Comparison of ENCODE assay signal across 8 cellular contexts in genomic region chr19:8390617-8390981, GRCh38. TPM values are rescaled to one million over a fixed set of nuclear protein-coding genes. Genes with fewer than 3 reads are reported as not detected.
DNase-seq lines count a peak whose midpoint lies in the region; ATAC-seq and TF ChIP-seq lines count a peak whose summit lies in the region.

No MANE protein-coding gene starts in this region.

- H3K27ac ChIP-seq in SJCRH30 = peak overlapping the region; percentile 92
- peak overlapping the region; percentile 97 for H3K27ac ChIP-seq in foreskin keratinocyte
- H3K27ac ChIP-seq in neural progenitor cell = peak overlapping the region; percentile 99
- H3K27ac ChIP-seq in stomach = peak overlapping the region; percentile 96 to 100 (median 100)

- peaks cover 58% of the 10 kb centered on the region for H3K79me2 ChIP-seq in neural progenitor cell (ENCODE audit: low read depth)

- TF ChIP-seq CTCF in foreskin keratinocyte (conservative IDR thresholded peaks at IDR 0.05) (no peak), neural progenitor cell (IDR thresholded peaks at IDR 0.05) (no peak), stomach (IDR thresholded peaks at IDR 0.05) (no peak)

- TF ChIP-seq EP300 in stomach (IDR thresholded peaks at IDR 0.05) = no peak

- peak overlapping the region; percentile 99 for H3K9ac ChIP-seq in neural progenitor cell

- H3K4me3 Mint-ChIP-seq in neural progenitor cell = peak overlapping the region; percentile 83

- H3K27ac Mint-ChIP-seq in neural progenitor cell = no peak overlapping the region

- peaks cover 21% of the 10 kb centered on the region for H3F3A ChIP-seq in neural progenitor cell (ENCODE audit: low read depth)

- no peaks in the 10 kb centered on the region for H3K9me3 ChIP-seq in SJCRH30 (replicated peaks)
- no peaks in the 10 kb centered on the region for H3K9me3 ChIP-seq in neural progenitor cell (ENCODE audit: low read depth)
- no peaks in the 10 kb centered on the region for H3K9me3 ChIP-seq in stomach

- H3K4me1 Mint-ChIP-seq in neural progenitor cell = peaks cover 14% of the 10 kb centered on the region

- DNase-seq in ELF-1 (ENCODE audit: low read depth, low spot score) = peak; percentile 88
- peak; percentile 99 for DNase-seq in H7
- DNase-seq in M059J (ENCODE audit: low read depth) = peak; percentile 82
- DNase-seq in SJCRH30 = peak; percentile 95
- DNase-seq in activated naive CD4-positive, alpha-beta T cell (lab: John Stamatoyannopoulos, UW) = peak; percentile 86 to 91 (median 86)
- peak; percentile 48 to 79 for DNase-seq in foreskin keratinocyte
- peak; percentile 96 for DNase-seq in neural progenitor cell (ENCODE audit: low spot score)
- peak; percentile 98 for DNase-seq in stomach

- no peaks in the 10 kb centered on the region for H3K9me3 Mint-ChIP-seq in neural progenitor cell

- 0 to 2% (median 1%) methylated on average over 21 to 28 of the region's 28 CpGs for WGBS in stomach, 5 donors

- H3K4me3 ChIP-seq in H7 (ENCODE audit: insufficient read depth, low read depth, low read length) (peak overlapping the region; percentile 76), SJCRH30 (peak overlapping the region; percentile 97), neural progenitor cell (peak overlapping the region; percentile 94), stomach (peak overlapping the region; percentile 49 to 99 (median 84))

- peaks cover 23% of the 10 kb centered on the region for H3K4me1 ChIP-seq in SJCRH30
- no peaks in the 10 kb centered on the region for H3K4me1 ChIP-seq in foreskin keratinocyte
- H3K4me1 ChIP-seq in neural progenitor cell = no peaks in the 10 kb centered on the region
- peaks cover 58 to 79% (median 69%) of the 10 kb centered on the region in 4 donors for H3K4me1 ChIP-seq in stomach

- peaks cover 10% of the 10 kb centered on the region for H3K36me3 Mint-ChIP-seq in neural progenitor cell

- peaks cover 12% of the 10 kb centered on the region for H3K27me3 Mint-ChIP-seq in neural progenitor cell (ENCODE audit: insufficient read depth, low read depth)

- H2AFZ ChIP-seq in neural progenitor cell (replicated peaks) = peak overlapping the region; percentile 80

- no peaks in the 10 kb centered on the region for H3K27me3 ChIP-seq in H7 (ENCODE audit: control insufficient read depth, insufficient read depth, low read length)
- H3K27me3 ChIP-seq in SJCRH30 = no peaks in the 10 kb centered on the region
- no peaks in the 10 kb centered on the region for H3K27me3 ChIP-seq in foreskin keratinocyte
- no peaks in the 10 kb centered on the region for H3K27me3 ChIP-seq in neural progenitor cell
- H3K27me3 ChIP-seq in stomach = no peaks in the 10 kb centered on the region

- peak; percentile 64 for ATAC-seq in foreskin keratinocyte

- H3K36me3 ChIP-seq in H7 (replicated peaks; ENCODE audit: control insufficient read depth, insufficient read depth, low read length) = no peaks in the 10 kb centered on the region
- no peaks in the 10 kb centered on the region for H3K36me3 ChIP-seq in SJCRH30
- H3K36me3 ChIP-seq in neural progenitor cell = no peaks in the 10 kb centered on the region
- H3K36me3 ChIP-seq in stomach = no peaks in the 10 kb centered on the region

- H4K20me1 ChIP-seq in neural progenitor cell (ENCODE audit: low read depth) = peaks cover 35% of the 10 kb centered on the region

- peak overlapping the region; percentile 79 for H3K4me2 ChIP-seq in neural progenitor cell

- intact Hi-C loops in stomach (cut with DNase I; ENCODE audit: low total_unique reads) = loop anchor here (5.0 kb wide), 1 partner anchor 33 kb away; no protein-coding TSS in a partner anchor

- TF ChIP-seq POLR2A in stomach (IDR thresholded peaks at IDR 0.05) = no peak

RNA-seq across cellular contexts. Expression of gene RAB11B, which starts 0.4 kb away (rescaled TPM):
- 16.9 and 31.4 TPM in 2 replicates for total RNA-seq in H7 (2014; rRNA removed; shearing (Covaris generic))
- 10.8 and 16.5 TPM in 2 replicates for total RNA-seq in M059J (2014; rRNA removed; shearing (Covaris generic))
- total RNA-seq in SJCRH30 (2014; rRNA removed; shearing (Covaris generic)) = 15.9 and 17.7 TPM in 2 replicates
- total RNA-seq in foreskin keratinocyte (23.6 and 25.9 TPM in 2 replicates), neural progenitor cell (ENCODE audit: low replicate concordance) (17.1 and 32.3 TPM in 2 replicates), stomach (100 to 1,000 TPM in 2 of 5 donors, 10 to 100 TPM in 3; 47.7 to 108 (median 79.9) TPM)
- polyA plus RNA-seq in foreskin keratinocyte (69.1 and 72.3 TPM in 2 replicates), stomach (100 to 1,000 TPM in 1 of 3 donors, 10 to 100 TPM in 2; 57.5 to 116 (median 78.8) TPM)

RNA-seq across cellular contexts. Expression of gene MARCHF2, which starts 22.5 kb away (rescaled TPM):
- total RNA-seq in H7 (2014; rRNA removed; shearing (Covaris generic)) = 44.4 and 47.8 TPM in 2 replicates
- 30.5 and 43.3 TPM in 2 replicates for total RNA-seq in M059J (2014; rRNA removed; shearing (Covaris generic))
- total RNA-seq in SJCRH30 (2014; rRNA removed; shearing (Covaris generic)) = 0.55 and 2.8 TPM in 2 replicates
- 17.0 and 19.0 TPM in 2 replicates for total RNA-seq in foreskin keratinocyte
- 15.4 and 20.2 TPM in 2 replicates for polyA plus RNA-seq in foreskin keratinocyte
- 27.0 and 72.7 TPM in 2 replicates for total RNA-seq in neural progenitor cell (ENCODE audit: low replicate concordance)
- total RNA-seq in stomach = 10 to 100 TPM; 24.3 to 98.2 (median 33.4) TPM
- polyA plus RNA-seq in stomach = 10 to 100 TPM; 23.5 to 43.4 (median 38.2) TPM

RNA-seq across cellular contexts. Expression of gene ANGPTL4, which starts 26.6 kb away (rescaled TPM):
- total RNA-seq in H7 (2014; rRNA removed; shearing (Covaris generic)) = 13.2 and 17.1 TPM in 2 replicates
- total RNA-seq in M059J (2014; rRNA removed; shearing (Covaris generic)) = 0.27 and 0.91 TPM in 2 replicates
- 0.10 and 0.59 TPM in 2 replicates for total RNA-seq in SJCRH30 (2014; rRNA removed; shearing (Covaris generic))
- 1.5 and 3.0 TPM in 2 replicates for total RNA-seq in foreskin keratinocyte
- 2.3 and 3.7 TPM in 2 replicates for polyA plus RNA-seq in foreskin keratinocyte
- 1.9 TPM in 1 of 2 replicates, not detected in the other for total RNA-seq in neural progenitor cell (ENCODE audit: low replicate concordance)
- 100 to 1,000 TPM in 1 of 5 donors, 10 to 100 TPM in 2, 1 to 10 TPM in 2; 4.8 to 276 (median 19.8) TPM for total RNA-seq in stomach
- polyA plus RNA-seq in stomach = 10 to 100 TPM in 2 of 3 donors, 1 to 10 TPM in 1; 4.1 to 62.9 (median 22.9) TPM

RNA-seq across cellular contexts. Expression of gene KANK3, which starts 47.5 kb away (rescaled TPM):
- total RNA-seq in H7 (2014; rRNA removed; shearing (Covaris generic)) = 1.2 and 7.3 TPM in 2 replicates
- 0.74 TPM in 1 of 2 replicates, not detected in the other for total RNA-seq in M059J (2014; rRNA removed; shearing (Covaris generic))
- 0.04 TPM in 1 of 2 replicates, not detected in the other for total RNA-seq in SJCRH30 (2014; rRNA removed; shearing (Covaris generic))
- total RNA-seq in foreskin keratinocyte (0.34 and 0.35 TPM in 2 replicates), neural progenitor cell (ENCODE audit: low replicate concordance) (1.9 TPM in 1 of 2 replicates, not detected in the other), stomach (10 to 100 TPM in 2 of 5 donors, 1 to 10 TPM in 2, not detected in 1; 4.4 to 72.4 (median 8.8) TPM)
- polyA plus RNA-seq in foreskin keratinocyte (0.41 and 0.48 TPM in 2 replicates), stomach (10 to 100 TPM in 1 of 3 donors, 1 to 10 TPM in 2; 4.8 to 10.7 (median 7.1) TPM)

RNA-seq across cellular contexts. Expression of gene HNRNPM, which starts 54.2 kb away (rescaled TPM):
- 114 and 155 TPM in 2 replicates for total RNA-seq in H7 (2014; rRNA removed; shearing (Covaris generic))
- total RNA-seq in M059J (2014; rRNA removed; shearing (Covaris generic)) = 40.5 and 68.3 TPM in 2 replicates
- 191 and 195 TPM in 2 replicates for total RNA-seq in SJCRH30 (2014; rRNA removed; shearing (Covaris generic))
- total RNA-seq in foreskin keratinocyte (162 and 202 TPM in 2 replicates), neural progenitor cell (ENCODE audit: low replicate concordance) (118 and 156 TPM in 2 replicates), stomach (100 to 1,000 TPM in 3 of 5 donors, 10 to 100 TPM in 2; 54.3 to 664 (median 107) TPM)
- polyA plus RNA-seq in foreskin keratinocyte (152 and 180 TPM in 2 replicates), stomach (100 to 1,000 TPM in 1 of 3 donors, 10 to 100 TPM in 2; 87.3 to 110 (median 90.0) TPM)

Comparison
In these comparisons a context has a peak if more than half of its experiments do, and no peak if none do; other contexts are left out.
1. Peak in every context shown above with its lines: DNase-seq, ATAC-seq, H3K4me3 ChIP-seq and H3K27ac ChIP-seq.